17 cellular contexts compared by ENCODE assay signal in genomic region chr22:44137415-44137814, GRCh38. TPM values are rescaled to one million over a fixed set of nuclear protein-coding genes. Genes with fewer than 3 reads are reported as not detected.
A peak's percentile ranks its signal among the peaks of the same experiment; 100 is the strongest.
DNase-seq lines count a peak whose midpoint lies in the region; ATAC-seq, FAIRE-seq and TF ChIP-seq lines count a peak whose summit lies in the region.
"Had no signal": no experiment of that assay in that cellular context is flagged by ENCODE, and none has a peak within 500 bp of the region (broad histone marks: within the 10 kb centered on the region; RNA-seq: fewer than 3 reads in every experiment).

No MANE protein-coding gene starts in this region.

- H3K4me3 ChIP-seq in BLaER1 (no peak overlapping the region), HEK293 (ENCODE audit: low read depth, low read length) (no peak overlapping the region), HepG2 (replicated peaks in 1 of 3; ENCODE audit: insufficient read depth in 1 of 3, low read depth in 2 of 3, low read length in 3 of 3) (no peak overlapping the region), spleen (no peak overlapping the region)

- H3K9ac ChIP-seq in BLaER1 (no peak overlapping the region), HepG2 (ENCODE audit: insufficient read depth, low read depth, low read length) (no peak overlapping the region)
- H3K9ac ChIP-seq: BLaER1 treated with 17β-estradiol and CSF1 and Interleukin-3, amounts not matched to agents 10 nM and 100 nM had no signal

- no peak for TF ChIP-seq CTCF in HEK293 (tag by site-specific recombination; IDR thresholded peaks at IDR 0.05)
- TF ChIP-seq CTCF in HepG2 (CRISPR knock-in tag; IDR thresholded peaks at IDR 0.05) = no peak
- no peak for TF ChIP-seq CTCF in spleen (IDR thresholded peaks at IDR 0.05 in 8 of 11, conservative IDR thresholded peaks at IDR 0.05 in 3 of 11)

- DNase-seq in HepG2 (ENCODE audit: low spot score) (no peak), spleen (peak; percentile 43), NCI-H187 treated with DMSO at 0.1 percent for 48 hours (lab: John Stamatoyannopoulos, UW) (no peak)
- no peak for DNase-seq in activated CD4-positive, alpha-beta T cell treated with anti-CD3 and anti-CD28 coated beads, Interleukin-2, amount 50 U/mL, for 1 hour
- DNase-seq: 8988T; Calu3; CD8-positive, alpha-beta T cell; DMS79 treated with DMSO at 0.1 percent for 48 hours; GF-D8; H9; IMR-90 had no signal

- H3K27me3 ChIP-seq in BLaER1 = no peaks in the 10 kb centered on the region
- H3K27me3 ChIP-seq in HepG2 (ENCODE audit: control insufficient read depth in 1 of 2, insufficient read depth in 2 of 2, low read length in 2 of 2) = no peaks in the 10 kb centered on the region
- no peaks in the 10 kb centered on the region for H3K27me3 ChIP-seq in spleen (replicated peaks in 1 of 7)
- H3K27me3 ChIP-seq: BLaER1 treated with 17β-estradiol and CSF1 and Interleukin-3, amounts not matched to agents 10 nM and 100 nM had no signal

- H3K27ac ChIP-seq in BLaER1 (no peak overlapping the region), HEK293 (ENCODE audit: extremely low read depth, low read depth, low read length) (no peak overlapping the region), HepG2 (ENCODE audit: extremely low read length, insufficient read depth, low read length) (no peak overlapping the region), spleen (no peak overlapping the region)
- H3K27ac ChIP-seq: BLaER1 treated with 17β-estradiol and CSF1 and Interleukin-3, amounts not matched to agents 10 nM and 100 nM; HL-60 had no signal

- no TSS peak for BruUV-seq in HepG2 (replicated peaks; lab: Mats Ljungman, UMichigan)

- TF ChIP-seq POLR2A in HepG2 (IDR thresholded peaks at IDR 0.05; ENCODE audit: insufficient read depth in 1 of 2, low read depth in 2 of 2, low read length in 2 of 2) (no peak), spleen (IDR thresholded peaks at IDR 0.05) (no peak)

- H2AFZ ChIP-seq in HepG2 (ENCODE audit: low read length) = no peak overlapping the region

- TF ChIP-seq EP300 in HepG2 (IDR thresholded peaks at IDR 0.05; ENCODE audit: low read depth in 2 of 2, low read length in 2 of 2) (no peak), HepG2 (CRISPR knock-in tag; IDR thresholded peaks at IDR 0.05; ENCODE audit: borderline replicate concordance) (no peak)

- H3K36me3 ChIP-seq in BLaER1 (peaks cover 34% of the 10 kb centered on the region; the same call in 1 of the 2 replicates), HEK293 (ENCODE audit: control insufficient read depth in 2 of 2, insufficient read depth in 1 of 2, low read length in 2 of 2) (peaks cover 0 to 56% of the 10 kb centered on the region in 2 experiments; a peak in 1 of 3 replicates), HepG2 (replicated peaks in 1 of 2; ENCODE audit: control insufficient read depth in 1 of 2, insufficient read depth in 2 of 2, low read length in 2 of 2) (no peaks in the 10 kb centered on the region), spleen (peaks cover 5 to 99% (median 64%) of the 10 kb centered on the region in 6 donors)

- H4K20me1 ChIP-seq in BLaER1 = no peaks in the 10 kb centered on the region
- no peaks in the 10 kb centered on the region for H4K20me1 ChIP-seq in HepG2 (ENCODE audit: insufficient read depth, low read length)
- H4K20me1 ChIP-seq: BLaER1 treated with 17β-estradiol and CSF1 and Interleukin-3, amounts not matched to agents 10 nM and 100 nM had no signal

- intact Hi-C loops in HepG2 (cut with micrococcal nuclease; ENCODE audit: unreplicated experiment) (no loop called here), spleen (cut with DNase I; ENCODE audit: low total_unique reads) (no loop called here)

- H3K4me2 ChIP-seq in BLaER1 = 0 out of 2 replicates have a peak overlapping the region, but pooled peaks have one; percentile 4
- H3K4me2 ChIP-seq in HepG2 (ENCODE audit: low read depth, low read length) = no peak overlapping the region

- no peaks in the 10 kb centered on the region for H3K79me2 ChIP-seq in HepG2 (ENCODE audit: insufficient read depth, low read length)

- POLR2A ChIA-PET in HEK293 (lab: Yijun Ruan, JAX) = no interaction called here
- POLR2A ChIA-PET in HepG2 (lab: Yijun Ruan, JAX) = no interaction called here

- 67% methylated on average over 3 of the region's 3 CpGs for WGBS in HepG2 (ENCODE audit: low lambda C conversion rate)
- 94 to 100% (median 99%) methylated on average over 3 of the region's 3 CpGs for WGBS in spleen, 5 donors

- no peak for TF ChIP-seq RAD21 in HepG2 (CRISPR knock-in tag; IDR thresholded peaks at IDR 0.05)

- H3K9me3 ChIP-seq in BLaER1 (peaks cover 24% of the 10 kb centered on the region), HEK293 (ENCODE audit: control insufficient read depth, insufficient read depth, low read depth, low read length) (no peaks in the 10 kb centered on the region; the same call in 1 of the 2 replicates), HepG2 (ENCODE audit: low read length) (peaks cover 16% of the 10 kb centered on the region), spleen (peaks cover 0 to 28% (median 18%) of the 10 kb centered on the region in 8 donors)

- ATAC-seq in HepG2 (no peak), HG03159 (IDR thresholded peaks at IDR 0.05; ENCODE audit: unreplicated experiment) (no peak)
- ATAC-seq: CD8-positive, alpha-beta T cell had no signal

- FAIRE-seq in HepG2 (lab: Jason Lieb, UNC) = no peak
- FAIRE-seq: H1 had no signal

- H3K4me1 ChIP-seq in BLaER1 (peaks cover 15% of the 10 kb centered on the region), HEK293 (ENCODE audit: control insufficient read depth, insufficient read depth, low read length) (no peaks in the 10 kb centered on the region), HepG2 (ENCODE audit: insufficient read depth, low read length) (no peaks in the 10 kb centered on the region), spleen (no peaks in the 10 kb centered on the region)

- in situ Hi-C loops in HepG2 (cut with HindIII; ENCODE audit: extremely low pct_ligation_motif_present, low pct_unique_long_range_greater_than_20kb) = no loop called here

- CTCF ChIA-PET in HEK293 (lab: Yijun Ruan, JAX) (no interaction called here), HepG2 (lab: Yijun Ruan, JAX; ENCODE audit: low intra/inter-chr PET ratio, low total read pairs) (no interaction called here)

TF ChIP-seq in HEK293, 187 proteins besides CTCF, POLR2A, EP300 and RAD21:
- TF ChIP-seq SETDB1 (IDR thresholded peaks at IDR 0.05; ENCODE audit: insufficient read length, low read length) = peak; percentile 68
- TF ChIP-seq ZFHX2 (tag by site-specific recombination; conservative IDR thresholded peaks at IDR 0.05) = no peak
TF ChIP-seq in HEK293: peak in this region for 1.

TF ChIP-seq in HepG2, 621 proteins besides CTCF, POLR2A, EP300 and RAD21:
- TF ChIP-seq ZNF331 (CRISPR knock-in tag; IDR thresholded peaks at IDR 0.05) (peak; percentile 99), ADNP (CRISPR knock-in tag; IDR thresholded peaks at IDR 0.05) (no peak)

RNA-seq across cellular contexts. Expression of gene PARVG, which starts 43.3 kb away (rescaled TPM):
- total RNA-seq in HepG2 (2016; rRNA removed; fragmentation: Illumina TruSeq; extraction: Trizol) (not detected in 2 replicates), spleen (100 to 1,000 TPM; 129 to 226 (median 142) TPM)
- not detected in 2 replicates for total RNA-seq in HepG2 (2016; cell fraction: cytosol; rRNA removed; fragmentation: Illumina TruSeq; extraction: Trizol; ENCODE audit: low read depth)
- total RNA-seq in HepG2 (2016; cell fraction: insoluble cytoplasmic fraction; rRNA removed; fragmentation: Illumina TruSeq; extraction: Trizol) = not detected in 2 replicates
- not detected in 2 replicates for total RNA-seq in HepG2 (2016; cell fraction: membrane; rRNA removed; fragmentation: Illumina TruSeq; extraction: Trizol)
- total RNA-seq in HepG2 (2016; cell fraction: nucleus; rRNA removed; fragmentation: Illumina TruSeq; extraction: Trizol) = not detected in 2 replicates
- polyA plus RNA-seq in HepG2 (2011; rRNA removed) (not detected in 2 replicates), spleen (100 to 1,000 TPM; 118 to 214 (median 204) TPM)
- polyA plus RNA-seq in HepG2 (2011; cell fraction: cytosol; rRNA removed) = not detected in 2 replicates
- polyA plus RNA-seq in HepG2 (2011; cell fraction: nucleus; rRNA removed) = 0.02 TPM in 1 of 2 replicates, not detected in the other
- polyA plus RNA-seq in HepG2 (2012) = not detected in 2 replicates
- polyA plus RNA-seq in HepG2 (2016; cell fraction: cytosol; fragmentation: Illumina TruSeq; extraction: Trizol; ENCODE audit: low read depth) = not detected in 2 replicates
- not detected in 2 replicates for polyA plus RNA-seq in HepG2 (2016; cell fraction: insoluble cytoplasmic fraction; fragmentation: Illumina TruSeq; extraction: Trizol; ENCODE audit: low read depth)
- not detected in 2 replicates for polyA plus RNA-seq in HepG2 (2016; cell fraction: membrane; fragmentation: Illumina TruSeq; extraction: Trizol; ENCODE audit: low read depth)
- not detected in 2 replicates for polyA plus RNA-seq in HepG2 (2016; cell fraction: nucleus; fragmentation: Illumina TruSeq; extraction: Trizol; ENCODE audit: insufficient read depth, low read depth)
- not detected in 2 replicates for polyA minus RNA-seq in HepG2 (2011; rRNA and poly(A)+ RNA removed; ENCODE audit: low replicate concordance)
- not detected in 2 replicates for polyA minus RNA-seq in HepG2 (2011; cell fraction: cytosol; rRNA and poly(A)+ RNA removed)
- polyA minus RNA-seq in HepG2 (2011; cell fraction: nucleus; rRNA and poly(A)+ RNA removed) = not detected in 2 replicates
- total RNA-seq: Calu3, IMR-90 had no signal
- polyA plus RNA-seq: IMR-90 had no signal

Comparison
In these comparisons a context has a peak if more than half of its experiments do, and no peak if none do; other contexts are left out.
1. RNA of gene PARVG, which starts 43.3 kb away (total RNA-seq): 129 to 226 TPM in spleen; not detected in HepG2; every median in the first group is over 100 times any median in the second.